7 cellular contexts compared by ENCODE assay signal in genomic region chr10:114821915-114822770, GRCh38. TPM values are rescaled to one million over a fixed set of nuclear protein-coding genes. Genes with fewer than 3 reads are reported as not detected.
DNase-seq lines count a peak whose midpoint lies in the region; ATAC-seq, FAIRE-seq and TF ChIP-seq lines count a peak whose summit lies in the region.

No MANE protein-coding gene starts in this region.

- DNase-seq in KBM-7 (peak; percentile 57), H1 (ENCODE audit: low read depth in 1 of 2, low spot score in 2 of 2) (peak in 1 of 2 experiments; percentile 67)
- peak; percentile 12 for DNase-seq in activated CD4-positive, alpha-beta T cell treated with anti-CD3 and anti-CD28 coated beads, Interleukin-2, amount 50 U/mL, for 1 hour
- peak in 4 of 6 experiments; percentile 1 to 82 (median 60) for DNase-seq in stimulated activated naive CD4-positive, alpha-beta T cell (lab: John Stamatoyannopoulos, UW)

- H2BK20ac ChIP-seq in H1 (ENCODE audit: low read length) = no peak overlapping the region

- H3K18ac ChIP-seq in H1 (ENCODE audit: extremely low read depth, low read length) = no peak overlapping the region

- peak overlapping the region; percentile 21 for H3K4ac ChIP-seq in H1 (replicated peaks; ENCODE audit: insufficient read length, low read depth, low read length)

- H3K27me3 ChIP-seq in H1 (replicated peaks in 1 of 4; ENCODE audit: control insufficient read depth in 3 of 4, extremely low read depth in 1 of 4, insufficient read depth in 3 of 4, low read length in 3 of 4) = no peaks in the 10 kb centered on the region

- no peak overlapping the region for H2BK120ac ChIP-seq in H1 (replicated peaks; ENCODE audit: low read depth, low read length)

- peaks cover 0 to 1% of the 10 kb centered on the region in 2 experiments for H4K20me1 ChIP-seq in H1 (replicated peaks in 1 of 2; ENCODE audit: control insufficient read depth in 1 of 2, insufficient read depth in 2 of 2, low read length in 2 of 2)

- H3K4me1 ChIP-seq in H1 (replicated peaks in 1 of 4; ENCODE audit: control insufficient read depth in 3 of 4, insufficient read depth in 4 of 4, low read length in 3 of 4) (peaks cover 0 to 5% (median 0%) of the 10 kb centered on the region in 4 experiments; a peak in 1 of 7 replicates), mesodermal cell (ENCODE audit: control insufficient read depth, insufficient read depth, low read length, poor library complexity, severe bottlenecking) (peaks cover 8% of the 10 kb centered on the region)

- H3K56ac ChIP-seq in H1 (replicated peaks; ENCODE audit: insufficient read length, low read depth, low read length) = peak overlapping the region; percentile 27

- H3K14ac ChIP-seq in H1 (ENCODE audit: insufficient read length) = no peak overlapping the region

- H3K23ac ChIP-seq in H1 (ENCODE audit: insufficient read length) = no peak overlapping the region

- TF ChIP-seq RAD21 in H1 (IDR thresholded peaks at IDR 0.05 in 1 of 2, conservative IDR thresholded peaks at IDR 0.05 in 1 of 2; ENCODE audit: low read depth in 2 of 2, low read length in 2 of 2) = no peak

- no peak overlapping the region for H2BK12ac ChIP-seq in H1 (ENCODE audit: low read depth, low read length)

- 0% methylated on average over 19 of the region's 79 CpGs; no CpG with 5 or more reads in 1 of the 2 experiments for WGBS in H1 (ENCODE audit: extremely low coverage in 1 of 2, insufficient coverage in 1 of 2, insufficient read length in 1 of 2, insufficient replicate concordance in 2 of 2, low coverage in 1 of 2, low lambda C conversion rate in 2 of 2, missing lambda C conversion rate in 1 of 2), 2 experiments
- WGBS in mesodermal cell (ENCODE audit: insufficient coverage in 2 of 2), 2 experiments = 0 to 1% methylated on average over 48 to 50 of the region's 79 CpGs

- peaks cover 4% of the 10 kb centered on the region; the same call in 1 of the 2 replicates for H3K79me1 ChIP-seq in H1 (ENCODE audit: low read depth, low read length)

- H4K8ac ChIP-seq in H1 (ENCODE audit: extremely low read depth, insufficient read depth, low read length) = peak overlapping the region; percentile 98

- H3K27ac ChIP-seq in H1 (ENCODE audit: low read depth, low read length) (peak overlapping the region; percentile 77; the same call in 1 of the 2 replicates), mesodermal cell (ENCODE audit: low read depth, low read length, severe bottlenecking) (peak overlapping the region; percentile 88)

- TF ChIP-seq CTCF in GM12875 (IDR thresholded peaks at IDR 0.05; ENCODE audit: borderline replicate concordance, insufficient read depth, low read depth, low read length) = no peak
- TF ChIP-seq CTCF in H1 (IDR thresholded peaks at IDR 0.05; ENCODE audit: control extremely low read depth in 1 of 3, insufficient read depth in 1 of 3, low read depth in 1 of 3, low read length in 3 of 3) = no peak

- no peak overlapping the region for H2BK15ac ChIP-seq in H1 (ENCODE audit: low read length)

- H2AK5ac ChIP-seq in H1 (ENCODE audit: low read depth, low read length) = no peak overlapping the region

- POLR2A ChIA-PET in H1 (lab: Charles Lee; ENCODE audit: partially characterized antibody) = interaction anchor here (0.7 to 2.5 kb wide), 5 partner anchors 9 to 335 kb away, joined by 3 to 7 read pairs (median 3); partner anchors contain the start of gene TRUB1

- CTCF ChIA-PET in H1 (lab: Charles Lee; ENCODE audit: partially characterized antibody) = interaction anchor here (0.5 to 3.6 kb wide), 23 partner anchors 9 to 315 kb away, joined by 3 to 16 read pairs (median 5); no protein-coding TSS in a partner anchor

- H3K9ac ChIP-seq in H1 (replicated peaks in 1 of 4; ENCODE audit: extremely low read depth in 1 of 4, low read depth in 3 of 4, low read length in 3 of 4) = peak overlapping the region; percentile 75 to 97 (median 82)

- peak overlapping the region; percentile 17; the same call in 1 of the 2 replicates for H2AFZ ChIP-seq in H1 (ENCODE audit: low read length)

- H3K9me3 ChIP-seq in H1 (ENCODE audit: insufficient read depth in 2 of 2, low read depth in 1 of 2, low read length in 1 of 2) (no peaks in the 10 kb centered on the region), mesodermal cell (ENCODE audit: control insufficient read depth, low read length) (no peaks in the 10 kb centered on the region)

- peaks cover 4% of the 10 kb centered on the region; the same call in 1 of the 2 replicates for H3K23me2 ChIP-seq in H1 (ENCODE audit: low read depth, low read length)

- H3K4me2 ChIP-seq in H1 (ENCODE audit: insufficient read depth in 1 of 2, low read depth in 2 of 2, low read length in 2 of 2) = peak overlapping the region; percentile 73 to 90

- in situ Hi-C loops in KBM-7 (cut with MboI; ENCODE audit: low pct_unique_long_range_greater_than_20kb, low sequenced_read_pairs) = no loop called here

- no peak for FAIRE-seq in H1 (lab: Jason Lieb, UNC)

- H3K36me3 ChIP-seq in H1 (ENCODE audit: control insufficient read depth in 2 of 4, insufficient read depth in 4 of 4, low read length in 3 of 4) (no peaks in the 10 kb centered on the region), mesodermal cell (ENCODE audit: control insufficient read depth, insufficient read depth, low read length) (peaks cover 9% of the 10 kb centered on the region)

- H3K79me2 ChIP-seq in H1 (ENCODE audit: control insufficient read depth in 1 of 2, insufficient read depth in 2 of 2, low read length in 2 of 2) = peaks cover 0 to 31% of the 10 kb centered on the region in 2 experiments; a peak in 3 of 4 replicates

- H3K4me3 ChIP-seq in GM12875 (ENCODE audit: low read depth, low read length) (peak overlapping the region; percentile 88), H1 (ENCODE audit: extremely low read depth in 1 of 4, insufficient read depth in 2 of 4, low read depth in 3 of 4, low read length in 4 of 4) (peak overlapping the region; percentile 62 to 96 (median 80)), mesodermal cell (ENCODE audit: extremely low read depth, insufficient read depth, low read length, poor library complexity, severe bottlenecking) (peak overlapping the region; percentile 77)

- H4K91ac ChIP-seq in H1 (replicated peaks; ENCODE audit: insufficient read length, low read length) = no peak overlapping the region

- TF ChIP-seq POLR2A in H1 (IDR thresholded peaks at IDR 0.05; ENCODE audit: control extremely low read depth in 1 of 2, low read depth in 2 of 2, low read length in 2 of 2) = no peak

- no peak for TF ChIP-seq EP300 in H1 (IDR thresholded peaks at IDR 0.05; ENCODE audit: borderline replicate concordance in 1 of 2, low read depth in 2 of 2, low read length in 2 of 2)

- no peak overlapping the region for H2BK5ac ChIP-seq in H1 (ENCODE audit: low read depth, low read length)

- peak overlapping the region; percentile 34 for H4K5ac ChIP-seq in H1 (ENCODE audit: insufficient read length, low read depth, low read length)

- ATAC-seq in GM21737 (IDR thresholded peaks at IDR 0.05; ENCODE audit: unreplicated experiment) = peak; percentile 33

TF ChIP-seq in H1, 55 proteins besides CTCF, POLR2A, EP300 and RAD21:
- TF ChIP-seq KDM4A (IDR thresholded peaks at IDR 0.05; ENCODE audit: low read depth, low read length, severe bottlenecking) (peak; percentile 86), USF2 (IDR thresholded peaks at IDR 0.05; ENCODE audit: low read length) (no peak), RXRA (IDR thresholded peaks at IDR 0.05; ENCODE audit: insufficient read depth, low read depth, low read length) (no peak), SP2 (IDR thresholded peaks at IDR 0.05; ENCODE audit: low read length) (no peak), SRF (IDR thresholded peaks at IDR 0.05; ENCODE audit: low read depth, low read length) (no peak), TAF1 (IDR thresholded peaks at IDR 0.05; ENCODE audit: low read depth, low read length) (peak; percentile 56), GABPA (IDR thresholded peaks at IDR 0.05; ENCODE audit: borderline replicate concordance, insufficient read depth, low read length) (0 out of 2 replicates have a peak, but pooled peaks have one; percentile 5), PHF8 (conservative IDR thresholded peaks at IDR 0.05; ENCODE audit: low read depth, low read length) (peak; percentile 72), SIN3A (conservative IDR thresholded peaks at IDR 0.05 in 1 of 2, IDR thresholded peaks at IDR 0.05 in 1 of 2; ENCODE audit: low read depth in 1 of 2, low read length in 2 of 2) (0 out of 4 replicates have a peak, but pooled peaks of 1 of the 2 experiments have one; percentile 14), SAP30 (IDR thresholded peaks at IDR 0.05; ENCODE audit: insufficient read depth, insufficient replicate concordance, low read length) (no peak), TBP (IDR thresholded peaks at IDR 0.05; ENCODE audit: low read depth, low read length) (peak; percentile 4; the same call in 1 of the 2 replicates), JUND (IDR thresholded peaks at IDR 0.05; ENCODE audit: low read length) (no peak), RBBP5 (IDR thresholded peaks at IDR 0.05; ENCODE audit: borderline replicate concordance, low read depth, low read length) (peak; percentile 81)

RNA-seq across cellular contexts. Expression of gene FHIP2A, which starts 0.6 kb away (rescaled TPM):
- 14.0 and 15.0 TPM in 2 replicates for total RNA-seq in H1 (2021; fragmentation: NEBNext Ultra II Directional; extraction: Animal tissue kit (Norgen Biotek cat#: 25700))
- polyA plus RNA-seq in H1 (2011; rRNA removed) = 3.5 and 4.5 TPM in 2 replicates
- 3.6 TPM for polyA plus RNA-seq in H1 (2011; cell fraction: cytosol; rRNA removed)
- polyA plus RNA-seq in H1 (2011; cell fraction: nucleus; rRNA removed) = 5.4 TPM
- 3.5 to 7.1 TPM (median 4.6 TPM) in 4 replicates for polyA plus RNA-seq in H1 (2012, experiment 1 of 2)
- 0.55 TPM for polyA plus RNA-seq in H1 (2012, experiment 2 of 2)
- 4.7 TPM for polyA plus RNA-seq in H1 (2013, experiment 1 of 2)
- polyA plus RNA-seq in H1 (2013, experiment 2 of 2) = 4.0 TPM
- 10.4 and 11.9 TPM in 2 replicates for polyA minus RNA-seq in H1 (2011; rRNA and poly(A)+ RNA removed)
- 21.4 TPM for polyA minus RNA-seq in H1 (2011; cell fraction: cytosol; rRNA and poly(A)+ RNA removed)
- 20.8 TPM for polyA minus RNA-seq in H1 (2011; cell fraction: nucleus; rRNA and poly(A)+ RNA removed)
- polyA plus RNA-seq in mesodermal cell (2013, experiment 1 of 2) = 16.3 TPM
- polyA plus RNA-seq in mesodermal cell (2013, experiment 2 of 2) = 15.6 TPM
